Comparison of ENCODE assay signal across 10 cellular contexts in the genomic region with DNA sequence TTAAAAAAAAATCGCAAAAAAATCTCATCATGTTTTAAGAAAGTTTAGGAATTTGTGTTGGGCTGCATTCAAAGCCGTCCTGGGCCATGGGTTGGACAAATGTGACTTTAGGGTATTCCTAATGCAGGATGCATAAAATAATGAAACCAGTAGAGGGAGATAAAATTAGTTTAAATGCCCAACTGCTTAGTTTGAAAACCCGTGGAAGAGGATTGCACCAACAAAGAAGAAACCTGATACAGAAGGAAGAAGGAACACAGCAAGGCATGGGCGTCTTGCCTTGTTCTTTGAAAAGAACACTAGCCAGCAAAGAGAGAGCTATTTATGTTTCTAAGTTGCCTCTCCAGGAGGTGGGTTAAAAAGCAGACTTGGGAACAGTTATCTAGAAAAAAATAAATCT. TPM values are rescaled to one million over a fixed set of nuclear protein-coding genes. Genes with fewer than 3 reads are reported as not detected.
A peak's percentile ranks its signal among the peaks of the same experiment; 100 is the strongest.
DNase-seq lines count a peak whose midpoint lies in the region; ATAC-seq and TF ChIP-seq lines count a peak whose summit lies in the region.
"Had no signal": no experiment of that assay in that cellular context is flagged by ENCODE, and none has a peak within 500 bp of the region (broad histone marks: within the 10 kb centered on the region; RNA-seq: fewer than 3 reads in every experiment).

No MANE protein-coding gene starts in this region.

- no peaks in the 10 kb centered on the region for H3K9me3 Mint-ChIP-seq in osteocyte (ENCODE audit: unreplicated experiment)

- H3K4me3 Mint-ChIP-seq in osteocyte (ENCODE audit: unreplicated experiment): no peak overlapping the region

- H3K4me3 ChIP-seq in NB4 (ENCODE audit: low read depth, low read length): no peak overlapping the region
- H3K4me3 ChIP-seq: skin epidermis, uterus had no signal

- DNase-seq in GM04504 (ENCODE audit: low read depth): peak; percentile 3
- DNase-seq in NB4 (ENCODE audit: low read depth): peak; percentile 24
- peak; percentile 8 for DNase-seq in cerebellar cortex (ENCODE audit: low spot score)
- no peak for DNase-seq in osteocyte (ENCODE audit: extremely low spot score, unreplicated experiment)
- no peak for DNase-seq in CD1c-positive myeloid dendritic cell (ENCODE audit: extremely low spot score)
- no peak for DNase-seq in activated CD4-positive, alpha-beta T cell treated with anti-CD3 and anti-CD28 coated beads for 48 hours
- DNase-seq: NCI-H1436, uterus had no signal

- TF ChIP-seq POLR2A in NB4 (IDR thresholded peaks at IDR 0.05; ENCODE audit: extremely low read depth, insufficient read length): no peak

- H3K4me1 Mint-ChIP-seq in osteocyte (ENCODE audit: unreplicated experiment): peaks cover 9% of the 10 kb centered on the region

- peaks cover 9% of the 10 kb centered on the region for H3K36me3 Mint-ChIP-seq in osteocyte (ENCODE audit: unreplicated experiment)

- peaks cover 6% of the 10 kb centered on the region for H3K27me3 Mint-ChIP-seq in osteocyte (ENCODE audit: unreplicated experiment)

- ATAC-seq in HG03469 (IDR thresholded peaks at IDR 0.05; ENCODE audit: unreplicated experiment): no peak

- TF ChIP-seq CTCF in NB4 (IDR thresholded peaks at IDR 0.05; ENCODE audit: low read depth, low read length): no peak
- peak; percentile 49 for TF ChIP-seq CTCF in osteocyte (IDR thresholded peaks at IDR 0.05)

- H3K27ac Mint-ChIP-seq in osteocyte (ENCODE audit: unreplicated experiment): peak overlapping the region; percentile 14

RNA-seq across cellular contexts. Expression of gene WDR3, which starts 37.9 kb away (rescaled TPM):
- 24.0 TPM in 2 replicates for total RNA-seq in osteocyte

RNA-seq across cellular contexts. Expression of gene GDAP2, which starts 38.1 kb away (rescaled TPM):
- 21.5 and 22.9 TPM in 2 replicates for total RNA-seq in osteocyte

Comparison
In these comparisons a context has a peak if more than half of its experiments do, and no peak if none do; other contexts are left out.
1. DNase-seq: peak in GM04504 (single experiment), NB4 (single experiment) and cerebellar cortex (single experiment); none in osteocyte (single experiment), CD1c-positive myeloid dendritic cell (single experiment) and activated CD4-positive, alpha-beta T cell treated with anti-CD3 and anti-CD28 coated beads for 48 hours (single experiment).